ENCODE assay signal across 8 cellular contexts in genomic region chr1:116503535-116504307, GRCh38.
DNase-seq lines count a peak whose midpoint lies in the region; ATAC-seq, FAIRE-seq and TF ChIP-seq lines count a peak whose summit lies in the region.

No MANE protein-coding gene starts in this region.

- peak overlapping the region; percentile 88 for H3K27ac ChIP-seq in CD4-positive, CD25-positive, alpha-beta regulatory T cell (ENCODE audit: insufficient read depth, low read length, poor library complexity, severe bottlenecking)
- peak overlapping the region in 1 of 2 donors; percentile 20 for H3K27ac ChIP-seq in kidney (ENCODE audit: low read depth in 2 of 2, low read length in 2 of 2)

- peak in 1 of 3 donors; percentile 33 for DNase-seq in CD4-positive, CD25-positive, alpha-beta regulatory T cell
- peak; percentile 49 for DNase-seq in activated CD4-positive, alpha-beta memory T cell treated with anti-CD3 and anti-CD28 coated beads for 36 hours
- peak; percentile 72 for DNase-seq in kidney
- no peak for DNase-seq in epidermal melanocyte (ENCODE audit: insufficient read length, low spot score)
- DNase-seq in NCI-H748 (lab: John Stamatoyannopoulos, UW; ENCODE audit: unreplicated experiment), result no peak
- DNase-seq in kidney tubule cell (ENCODE audit: low spot score), result no peak

- H3K9me3 Mint-ChIP-seq in CD4-positive, CD25-positive, alpha-beta regulatory T cell, result no peaks in the 10 kb centered on the region
- H3K9me3 Mint-ChIP-seq in activated CD4-positive, alpha-beta memory T cell treated with anti-CD3 and anti-CD28 coated beads for 36 hours, result no peaks in the 10 kb centered on the region

- peaks cover 46% of the 10 kb centered on the region for H3K4me1 ChIP-seq in CD4-positive, CD25-positive, alpha-beta regulatory T cell (ENCODE audit: control insufficient read depth, insufficient read depth, low read length, poor library complexity, severe bottlenecking)
- peaks cover 7% of the 10 kb centered on the region in 2 donors for H3K4me1 ChIP-seq in kidney (ENCODE audit: control insufficient read depth in 1 of 2, insufficient read depth in 1 of 2, low read depth in 1 of 2, low read length in 2 of 2)

- peak overlapping the region; percentile 88 to 96 (median 88) for H3K27ac Mint-ChIP-seq in CD4-positive, CD25-positive, alpha-beta regulatory T cell
- H3K27ac Mint-ChIP-seq in activated CD4-positive, alpha-beta memory T cell treated with anti-CD3 and anti-CD28 coated beads for 36 hours, result peak overlapping the region; percentile 97

- POLR2A ChIA-PET in activated CD4-positive, alpha-beta memory T cell treated with anti-CD3 and anti-CD28 coated beads for 36 hours (lab: Charles Lee), result interaction anchor here (0.8 to 3.6 kb wide), 5 partner anchors 12 to 235 kb away, joined by 3 to 26 read pairs (median 4); no protein-coding TSS in a partner anchor

- peaks cover 22 to 58% (median 48%) of the 10 kb centered on the region in 4 donors for H3K4me1 Mint-ChIP-seq in CD4-positive, CD25-positive, alpha-beta regulatory T cell
- peaks cover 61% of the 10 kb centered on the region for H3K4me1 Mint-ChIP-seq in activated CD4-positive, alpha-beta memory T cell treated with anti-CD3 and anti-CD28 coated beads for 36 hours (ENCODE audit: low read depth)

- H3K9ac ChIP-seq in kidney (ENCODE audit: low read length in 2 of 2), result no peak overlapping the region

- no peak for FAIRE-seq in kidney (lab: Jason Lieb, UNC)

- intact Hi-C loops in activated CD4-positive, alpha-beta memory T cell treated with anti-CD3 and anti-CD28 coated beads for 36 hours (cut with micrococcal nuclease), result loop anchor here (1.0 to 5.0 kb wide), 8 partner anchors 12 to 557 kb away; partner anchors contain the start of gene TTF2
- intact Hi-C loops in kidney (cut with DNase I), result no loop called here

- peaks cover 3% of the 10 kb centered on the region for H3K36me3 Mint-ChIP-seq in CD4-positive, CD25-positive, alpha-beta regulatory T cell
- no peaks in the 10 kb centered on the region for H3K36me3 Mint-ChIP-seq in activated CD4-positive, alpha-beta memory T cell treated with anti-CD3 and anti-CD28 coated beads for 36 hours

- H3K4me3 ChIP-seq in CD4-positive, CD25-positive, alpha-beta regulatory T cell (ENCODE audit: low read depth, low read length), result peak overlapping the region; percentile 52
- H3K4me3 ChIP-seq in kidney (ENCODE audit: low read length in 2 of 2), result no peak overlapping the region

- no peaks in the 10 kb centered on the region for H3K36me3 ChIP-seq in CD4-positive, CD25-positive, alpha-beta regulatory T cell (ENCODE audit: control insufficient read depth, insufficient read depth, low read length)
- no peaks in the 10 kb centered on the region for H3K36me3 ChIP-seq in kidney (ENCODE audit: control insufficient read depth in 1 of 2, insufficient read depth in 2 of 2, low read length in 2 of 2)

- H3K27me3 Mint-ChIP-seq in CD4-positive, CD25-positive, alpha-beta regulatory T cell, result no peaks in the 10 kb centered on the region
- no peaks in the 10 kb centered on the region for H3K27me3 Mint-ChIP-seq in activated CD4-positive, alpha-beta memory T cell treated with anti-CD3 and anti-CD28 coated beads for 36 hours

- no peaks in the 10 kb centered on the region for H3K9me3 ChIP-seq in CD4-positive, CD25-positive, alpha-beta regulatory T cell (ENCODE audit: control insufficient read depth in 2 of 2, low read length in 2 of 2)
- H3K9me3 ChIP-seq in kidney (ENCODE audit: control insufficient read depth in 1 of 2, low read length in 2 of 2), result no peaks in the 10 kb centered on the region

- no peaks in the 10 kb centered on the region for H3K27me3 ChIP-seq in CD4-positive, CD25-positive, alpha-beta regulatory T cell (ENCODE audit: control insufficient read depth, insufficient read depth, low read length)

- H3K4me3 Mint-ChIP-seq in CD4-positive, CD25-positive, alpha-beta regulatory T cell, result peak overlapping the region; percentile 22 to 79 (median 52)
- H3K4me3 Mint-ChIP-seq in activated CD4-positive, alpha-beta memory T cell treated with anti-CD3 and anti-CD28 coated beads for 36 hours, result no peak overlapping the region

- no peak for ATAC-seq in CD4-positive, CD25-positive, alpha-beta regulatory T cell (ENCODE audit: low read depth in 2 of 2)
- ATAC-seq in HG02973 (IDR thresholded peaks at IDR 0.05; ENCODE audit: unreplicated experiment) (peak; percentile 1), GM21786 (IDR thresholded peaks at IDR 0.05; ENCODE audit: unreplicated experiment) (no peak)

- CTCF ChIA-PET in activated CD4-positive, alpha-beta memory T cell treated with anti-CD3 and anti-CD28 coated beads for 36 hours (lab: Charles Lee), result interaction anchor here (0.8 to 12.5 kb wide), 9 partner anchors 11 to 362 kb away, joined by 3 to 139 read pairs (median 5); no protein-coding TSS in a partner anchor

- TF ChIP-seq CTCF in kidney (IDR thresholded peaks at IDR 0.05; ENCODE audit: borderline replicate concordance, extremely low read depth, insufficient read depth), result no peak

Comparison
In these comparisons a context has a peak if more than half of its experiments do, and no peak if none do; other contexts are left out.
1. DNase-seq: peak in activated CD4-positive, alpha-beta memory T cell treated with anti-CD3 and anti-CD28 coated beads for 36 hours (single experiment) and kidney (single experiment); none in epidermal melanocyte (single experiment), NCI-H748 (single experiment) and kidney tubule cell (single experiment).